ENCODE assay signal across 13 cellular contexts in the genomic region with DNA sequence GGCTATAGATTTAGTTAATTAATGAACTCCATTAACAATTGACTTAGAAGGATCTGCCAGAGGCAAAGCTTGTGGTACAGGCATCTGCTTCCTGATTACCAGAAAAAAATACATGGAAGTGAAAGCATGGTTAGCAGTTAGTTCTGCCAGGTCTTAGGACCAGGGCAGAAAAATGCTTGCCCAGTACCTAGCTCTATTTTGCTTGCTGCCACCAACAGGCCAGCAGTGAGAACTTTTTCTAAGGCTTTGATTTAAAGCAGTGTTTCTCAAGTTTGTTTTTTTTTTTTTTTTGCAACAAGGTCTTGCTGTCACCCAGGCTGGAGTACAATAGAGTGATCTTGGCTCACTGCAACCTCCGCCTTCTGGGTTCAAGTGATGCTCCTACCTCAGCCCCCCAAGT. TPM values are rescaled to one million over a fixed set of nuclear protein-coding genes. Genes with fewer than 3 reads are reported as not detected.
DNase-seq lines count a peak whose midpoint lies in the region.
"Had no signal": no experiment of that assay in that cellular context is flagged by ENCODE, and none has a peak within 500 bp of the region (broad histone marks: within the 10 kb centered on the region; RNA-seq: fewer than 3 reads in every experiment).

No MANE protein-coding gene starts in this region.

- DNase-seq in DMS114 treated with DMSO at 0.1 percent for 48 hours (lab: John Stamatoyannopoulos, UW; ENCODE audit: unreplicated experiment), result peak; percentile 31
- peak; percentile 15 for DNase-seq in LHCN-M2 (ENCODE audit: low read depth)
- DNase-seq in amniotic epithelial cell (ENCODE audit: low read depth), result peak; percentile 29
- DNase-seq in iris pigment epithelial cell (ENCODE audit: low read depth), result peak; percentile 50
- no peak for DNase-seq in central memory CD4-positive, alpha-beta T cell
- DNase-seq in NCI-H1105 (lab: John Stamatoyannopoulos, UW), result no peak
- DNase-seq in NCI-H1930 (lab: John Stamatoyannopoulos, UW), result no peak
- no peak for DNase-seq in NK-92 treated with Interleukin-12 subunit alpha and Interleukin-12 subunit beta, amount 100 ng/mL, for 24 hours (lab: John Stamatoyannopoulos, UW)
- DNase-seq: activated CD4-positive, alpha-beta T cell treated with anti-CD3 and anti-CD28 coated beads, Interleukin-2, amount 50 U/mL, for 48 hours; activated naive CD4-positive, alpha-beta T cell treated with anti-CD3 and anti-CD28 coated beads, Interleukin-2, amount 50 U/mL, for 16 hours; Caco-2; effector CD8-positive, alpha-beta T cell; tibial artery had no signal

RNA-seq across cellular contexts. Expression of a gene that starts 16.4 kb away (rescaled TPM):
- 1.6 and 2.1 TPM in 2 replicates for total RNA-seq in LHCN-M2 (2014; rRNA removed)
- 3.2 TPM for polyA plus RNA-seq in LHCN-M2 (2012)

Comparison
In these comparisons a context has a peak if more than half of its experiments do, and no peak if none do; other contexts are left out.
1. DNase-seq: peak in DMS114 treated with DMSO at 0.1 percent for 48 hours (single experiment), LHCN-M2 (single experiment), amniotic epithelial cell (single experiment) and iris pigment epithelial cell (single experiment); none in central memory CD4-positive, alpha-beta T cell (single experiment), NCI-H1105 (single experiment), NCI-H1930 (0 of 2) and NK-92 treated with Interleukin-12 subunit alpha and Interleukin-12 subunit beta, amount 100 ng/mL, for 24 hours (single experiment).